ENCODE assay signal across 29 cellular contexts in genomic region chr4:777520-778262, GRCh38. TPM values are rescaled to one million over a fixed set of nuclear protein-coding genes. Genes with fewer than 3 reads are reported as not detected.
DNase-seq lines count a peak whose midpoint lies in the region; ATAC-seq, FAIRE-seq and TF ChIP-seq lines count a peak whose summit lies in the region.
"Had no signal": no experiment of that assay in that cellular context is flagged by ENCODE, and none has a peak within 500 bp of the region (broad histone marks: within the 10 kb centered on the region; RNA-seq: fewer than 3 reads in every experiment).

No MANE protein-coding gene starts in this region.

- peaks cover 50% of the 10 kb centered on the region for H3K36me3 Mint-ChIP-seq in activated CD4-positive, alpha-beta memory T cell treated with anti-CD3 and anti-CD28 coated beads for 36 hours
- peaks cover 70% of the 10 kb centered on the region for H3K36me3 Mint-ChIP-seq in activated CD4-positive, alpha-beta memory T cell treated with anti-CD3 and anti-CD28 coated beads, Interleukin-2, amount 10 ng/mL, durations not matched to agents 7 days and 5 days (ENCODE audit: low read depth)
- peaks cover 33% of the 10 kb centered on the region for H3K36me3 Mint-ChIP-seq in astrocyte (ENCODE audit: low read depth, unreplicated experiment)
- H3K36me3 Mint-ChIP-seq in neural crest cell (ENCODE audit: low read depth) = peaks cover 48% of the 10 kb centered on the region

- H3K9ac ChIP-seq in astrocyte (ENCODE audit: low read length) = no peak overlapping the region
- H3K9ac ChIP-seq: BLaER1 treated with 17β-estradiol and CSF1 and Interleukin-3, amounts not matched to agents 10 nM and 100 nM; KMS-11 had no signal

- H2AFZ ChIP-seq in astrocyte (ENCODE audit: low read depth, low read length) = no peak overlapping the region

- POLR2A ChIA-PET in activated CD4-positive, alpha-beta memory T cell treated with anti-CD3 and anti-CD28 coated beads for 36 hours (lab: Charles Lee) = interaction anchor here (0.6 to 1.4 kb wide), 2 partner anchors 11 to 18 kb away, joined by 3 to 4 read pairs; no protein-coding TSS in a partner anchor
- POLR2A ChIA-PET in activated CD4-positive, alpha-beta memory T cell treated with anti-CD3 and anti-CD28 coated beads, Interleukin-2, amount 10 ng/mL, durations not matched to agents 7 days and 5 days (lab: Charles Lee) = interaction anchor here (1.2 kb wide), 1 partner anchor 154 kb away, joined by 4 read pairs; the partner anchor contains the start of genes GAK and TMEM175
- POLR2A ChIA-PET in HEK293 (lab: Yijun Ruan, JAX) = no interaction called here

- intact Hi-C loops in activated CD4-positive, alpha-beta memory T cell treated with anti-CD3 and anti-CD28 coated beads for 36 hours (cut with micrococcal nuclease) = no loop called here

- no peak for DNase-seq in activated CD4-positive, alpha-beta memory T cell treated with anti-CD3 and anti-CD28 coated beads for 36 hours
- DNase-seq in activated CD4-positive, alpha-beta memory T cell treated with anti-CD3 and anti-CD28 coated beads, Interleukin-2, amount 10 ng/mL, durations not matched to agents 7 days and 5 days = no peak
- DNase-seq in astrocyte (ENCODE audit: low read depth) (no peak), neural crest cell (ENCODE audit: low read depth, low spot score) (no peak)
- DNase-seq: activated CD4-positive, alpha-beta T cell treated with anti-CD3 and anti-CD28 coated beads, Interleukin-2, amount 50 U/mL, for 48 hours; dermis blood vessel endothelial cell; hippocampal formation; MV-4-11; NCI-H187; NCI-H82; occipital lobe; PC-3; retina; SJCRH30; spleen; stimulated activated CD4-positive, alpha-beta T cell treated with anti-CD3 and anti-CD28 coated beads, Interleukin-4, amount 100 ng/mL, for 4 hours; T-helper 2 cell; WERI-Rb-1 had no signal

- no peak overlapping the region for H3K4me3 ChIP-seq in HEK293 (ENCODE audit: low read depth, low read length)
- no peak overlapping the region for H3K4me3 ChIP-seq in astrocyte (ENCODE audit: insufficient read depth, low read depth, low read length)
- H3K4me3 ChIP-seq: BLaER1 treated with 17β-estradiol and CSF1 and Interleukin-3, amounts not matched to agents 10 nM and 100 nM; SJCRH30; spleen had no signal

- H3K27me3 Mint-ChIP-seq in activated CD4-positive, alpha-beta memory T cell treated with anti-CD3 and anti-CD28 coated beads for 36 hours = no peaks in the 10 kb centered on the region
- no peaks in the 10 kb centered on the region for H3K27me3 Mint-ChIP-seq in activated CD4-positive, alpha-beta memory T cell treated with anti-CD3 and anti-CD28 coated beads, Interleukin-2, amount 10 ng/mL, durations not matched to agents 7 days and 5 days
- H3K27me3 Mint-ChIP-seq in astrocyte (ENCODE audit: low read depth, unreplicated experiment) (no peaks in the 10 kb centered on the region), neural crest cell (ENCODE audit: low read depth) (peaks cover 12% of the 10 kb centered on the region)

- peaks cover 90% of the 10 kb centered on the region for H3K79me2 ChIP-seq in astrocyte (ENCODE audit: insufficient read depth, low read length)

- H3K27me3 ChIP-seq in astrocyte (ENCODE audit: insufficient read depth, low read length) = no peaks in the 10 kb centered on the region
- H3K27me3 ChIP-seq: BLaER1 treated with 17β-estradiol and CSF1 and Interleukin-3, amounts not matched to agents 10 nM and 100 nM; SJCRH30; spleen had no signal

- no peak overlapping the region for H3K27ac ChIP-seq in HEK293 (ENCODE audit: extremely low read depth, low read depth, low read length)
- no peak overlapping the region for H3K27ac ChIP-seq in astrocyte (ENCODE audit: low read depth, low read length)
- H3K27ac ChIP-seq: BLaER1 treated with 17β-estradiol and CSF1 and Interleukin-3, amounts not matched to agents 10 nM and 100 nM; KMS-11; SJCRH30; spleen; WERI-Rb-1 had no signal

- no peaks in the 10 kb centered on the region for H3K9me3 Mint-ChIP-seq in activated CD4-positive, alpha-beta memory T cell treated with anti-CD3 and anti-CD28 coated beads for 36 hours
- no peaks in the 10 kb centered on the region for H3K9me3 Mint-ChIP-seq in activated CD4-positive, alpha-beta memory T cell treated with anti-CD3 and anti-CD28 coated beads, Interleukin-2, amount 10 ng/mL, durations not matched to agents 7 days and 5 days
- H3K9me3 Mint-ChIP-seq in astrocyte (ENCODE audit: unreplicated experiment) (peaks cover 3% of the 10 kb centered on the region), neural crest cell (peaks cover 7% of the 10 kb centered on the region)
- H3K9me3 Mint-ChIP-seq: activated T-helper 2 cell treated with anti-CD3 and anti-CD28 coated beads, Interferon-gamma antibody, Interleukin-2, Interleukin-4, amounts not matched to agents 10 μg/mL and 5 μg/mL and 100 μg/mL, durations not matched to agents 14 hours and 24 hours and 36 hours had no signal

- ATAC-seq in HG03439 (IDR thresholded peaks at IDR 0.05; ENCODE audit: unreplicated experiment) (no peak), GM21619 (IDR thresholded peaks at IDR 0.05; ENCODE audit: unreplicated experiment) (no peak), HG02623 (IDR thresholded peaks at IDR 0.05; ENCODE audit: unreplicated experiment) (no peak)
- ATAC-seq: PC-3 had no signal

- H3K4me2 ChIP-seq in astrocyte (ENCODE audit: low read length) = no peak overlapping the region
- H3K4me2 ChIP-seq: KMS-11 had no signal

- peaks cover 22 to 71% of the 10 kb centered on the region in 2 experiments; a peak in 2 of 3 replicates for H3K36me3 ChIP-seq in HEK293 (ENCODE audit: control insufficient read depth in 2 of 2, insufficient read depth in 1 of 2, low read length in 2 of 2)
- H3K36me3 ChIP-seq in astrocyte (ENCODE audit: insufficient read depth, low read length) = peaks cover 27% of the 10 kb centered on the region

- H3K4me1 ChIP-seq in HEK293 (ENCODE audit: control insufficient read depth, insufficient read depth, low read length) (no peaks in the 10 kb centered on the region), astrocyte (ENCODE audit: insufficient read depth, low read length) (peaks cover 13% of the 10 kb centered on the region)

- peaks cover 78% of the 10 kb centered on the region for H4K20me1 ChIP-seq in astrocyte (ENCODE audit: insufficient read depth, low read length)

- H3K4me3 Mint-ChIP-seq in activated CD4-positive, alpha-beta memory T cell treated with anti-CD3 and anti-CD28 coated beads for 36 hours = no peak overlapping the region
- H3K4me3 Mint-ChIP-seq in activated CD4-positive, alpha-beta memory T cell treated with anti-CD3 and anti-CD28 coated beads, Interleukin-2, amount 10 ng/mL, durations not matched to agents 7 days and 5 days = no peak overlapping the region
- H3K4me3 Mint-ChIP-seq in astrocyte (ENCODE audit: unreplicated experiment) (peak overlapping the region; percentile 40), neural crest cell (peak overlapping the region; percentile 92)

- CTCF ChIA-PET in activated CD4-positive, alpha-beta memory T cell treated with anti-CD3 and anti-CD28 coated beads for 36 hours (lab: Charles Lee) = no interaction called here
- CTCF ChIA-PET in activated CD4-positive, alpha-beta memory T cell treated with anti-CD3 and anti-CD28 coated beads, Interleukin-2, amount 10 ng/mL, durations not matched to agents 7 days and 5 days (lab: Charles Lee) = no interaction called here
- CTCF ChIA-PET in HEK293 (lab: Yijun Ruan, JAX) = no interaction called here

- TF ChIP-seq CTCF in HEK293 (tag by site-specific recombination; IDR thresholded peaks at IDR 0.05) (no peak), astrocyte (IDR thresholded peaks at IDR 0.05; ENCODE audit: insufficient read depth, low read depth, low read length) (no peak), neural crest cell (conservative IDR thresholded peaks at IDR 0.05) (no peak)

- peak overlapping the region; percentile 1 for H3K27ac Mint-ChIP-seq in activated CD4-positive, alpha-beta memory T cell treated with anti-CD3 and anti-CD28 coated beads for 36 hours
- H3K27ac Mint-ChIP-seq in activated CD4-positive, alpha-beta memory T cell treated with anti-CD3 and anti-CD28 coated beads, Interleukin-2, amount 10 ng/mL, durations not matched to agents 7 days and 5 days = no peak overlapping the region
- peak overlapping the region; percentile 36 for H3K27ac Mint-ChIP-seq in astrocyte (ENCODE audit: unreplicated experiment)
- no peak overlapping the region for H3K27ac Mint-ChIP-seq in neural crest cell (ENCODE audit: unreplicated experiment)
- H3K27ac Mint-ChIP-seq: activated T-helper 2 cell treated with anti-CD3 and anti-CD28 coated beads, Interferon-gamma antibody, Interleukin-2, Interleukin-4, amounts not matched to agents 10 μg/mL and 5 μg/mL and 100 μg/mL, durations not matched to agents 14 hours and 24 hours and 36 hours had no signal

- H3K4me1 Mint-ChIP-seq in activated CD4-positive, alpha-beta memory T cell treated with anti-CD3 and anti-CD28 coated beads for 36 hours (ENCODE audit: low read depth) = peaks cover 57% of the 10 kb centered on the region
- peaks cover 54% of the 10 kb centered on the region for H3K4me1 Mint-ChIP-seq in activated CD4-positive, alpha-beta memory T cell treated with anti-CD3 and anti-CD28 coated beads, Interleukin-2, amount 10 ng/mL, durations not matched to agents 7 days and 5 days
- H3K4me1 Mint-ChIP-seq in astrocyte (ENCODE audit: low read depth, unreplicated experiment) = peaks cover 21% of the 10 kb centered on the region
- peaks cover 56% of the 10 kb centered on the region for H3K4me1 Mint-ChIP-seq in neural crest cell

- H3K9me3 ChIP-seq in HEK293 (ENCODE audit: control insufficient read depth, insufficient read depth, low read depth, low read length) = no peaks in the 10 kb centered on the region
- no peaks in the 10 kb centered on the region for H3K9me3 ChIP-seq in astrocyte (ENCODE audit: insufficient read depth, low read depth, low read length)
- H3K9me3 ChIP-seq: SJCRH30, spleen had no signal

- FAIRE-seq in astrocyte (lab: Jason Lieb, UNC) = no peak
- FAIRE-seq: A204.1, G401.6, islet of Langerhans had no signal

TF ChIP-seq in HEK293, 187 proteins besides CTCF, POLR2A, EP300 and RAD21:
- TF ChIP-seq ZNF404 (tag by site-specific recombination; IDR thresholded peaks at IDR 0.05) (no peak), ZNF121 (tag by site-specific recombination; IDR thresholded peaks at IDR 0.05) (peak; percentile 91)
TF ChIP-seq in HEK293: peak in this region for 1.

RNA-seq across cellular contexts. Expression of gene CPLX1, which starts 48.2 kb away (rescaled TPM):
- total RNA-seq in activated CD4-positive, alpha-beta memory T cell treated with anti-CD3 and anti-CD28 coated beads for 36 hours = under 1 TPM; 0.43 to 0.61 TPM
- 1 to 10 TPM; 2.5 to 3.0 TPM for total RNA-seq in activated CD4-positive, alpha-beta memory T cell treated with anti-CD3 and anti-CD28 coated beads, Interleukin-2, amount 10 ng/mL, durations not matched to agents 7 days and 5 days
- total RNA-seq in astrocyte (0.41 and 1.9 TPM in 2 replicates), neural crest cell (2.0 and 2.5 TPM in 2 replicates)
- total RNA-seq: fibroblast of villous mesenchyme had no signal

Comparison
In these comparisons a context has a peak if more than half of its experiments do, and no peak if none do; other contexts are left out.
1. H3K27ac Mint-ChIP-seq: peak in activated CD4-positive, alpha-beta memory T cell treated with anti-CD3 and anti-CD28 coated beads for 36 hours (single experiment) and astrocyte (single experiment); none in activated CD4-positive, alpha-beta memory T cell treated with anti-CD3 and anti-CD28 coated beads, Interleukin-2, amount 10 ng/mL, durations not matched to agents 7 days and 5 days (single experiment) and neural crest cell (single experiment).
2. H3K4me3 Mint-ChIP-seq: peak in astrocyte (single experiment) and neural crest cell (single experiment); none in activated CD4-positive, alpha-beta memory T cell treated with anti-CD3 and anti-CD28 coated beads for 36 hours (single experiment) and activated CD4-positive, alpha-beta memory T cell treated with anti-CD3 and anti-CD28 coated beads, Interleukin-2, amount 10 ng/mL, durations not matched to agents 7 days and 5 days (single experiment).